2 cellular contexts compared by ENCODE assay signal in the genomic region with DNA sequence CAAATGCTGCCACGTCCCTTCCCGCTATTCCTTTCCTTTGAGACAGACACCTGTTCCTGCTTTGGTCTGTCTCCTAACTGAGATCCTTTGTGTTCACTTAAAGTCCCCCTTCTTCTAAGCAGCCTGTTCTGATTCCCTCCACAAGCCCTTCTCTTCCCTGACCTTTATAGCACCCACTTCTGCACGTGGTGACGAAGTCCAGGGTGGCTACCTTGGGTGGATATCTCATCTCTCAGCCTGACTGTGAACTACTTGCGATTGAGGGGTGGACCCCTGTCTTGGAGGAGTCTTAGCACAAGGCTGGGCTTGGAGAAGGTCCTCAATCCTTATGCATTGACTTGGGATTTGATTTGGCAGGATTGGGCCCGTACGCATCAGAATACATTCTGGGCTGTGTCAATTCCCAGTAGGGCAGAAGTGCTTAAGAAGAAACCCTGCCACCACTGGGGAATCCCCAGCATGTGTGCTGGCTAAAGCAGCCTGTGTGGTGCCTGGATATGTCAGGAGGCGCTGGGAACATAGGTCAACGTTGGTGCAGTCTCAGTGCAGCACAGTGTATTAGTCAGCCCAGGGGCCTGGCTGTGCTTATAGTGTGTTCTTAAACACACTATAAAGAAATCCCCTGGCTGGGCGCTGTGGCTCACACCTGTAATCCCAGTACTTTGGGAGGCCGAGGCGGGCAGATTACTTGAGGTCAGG.
TF ChIP-seq lines count a peak whose summit lies in the region.

No MANE protein-coding gene starts in this region.

TF ChIP-seq in A549, 52 proteins besides CTCF, POLR2A, EP300 and RAD21:
- TF ChIP-seq, protein P1, sequence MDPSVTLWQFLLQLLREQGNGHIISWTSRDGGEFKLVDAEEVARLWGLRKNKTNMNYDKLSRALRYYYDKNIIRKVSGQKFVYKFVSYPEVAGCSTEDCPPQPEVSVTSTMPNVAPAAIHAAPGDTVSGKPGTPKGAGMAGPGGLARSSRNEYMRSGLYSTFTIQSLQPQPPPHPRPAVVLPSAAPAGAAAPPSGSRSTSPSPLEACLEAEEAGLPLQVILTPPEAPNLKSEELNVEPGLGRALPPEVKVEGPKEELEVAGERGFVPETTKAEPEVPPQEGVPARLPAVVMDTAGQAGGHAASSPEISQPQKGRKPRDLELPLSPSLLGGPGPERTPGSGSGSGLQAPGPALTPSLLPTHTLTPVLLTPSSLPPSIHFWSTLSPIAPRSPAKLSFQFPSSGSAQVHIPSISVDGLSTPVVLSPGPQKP (IDR thresholded peaks at IDR 0.05; ENCODE audit: low read depth, low read length): no peak
- TF ChIP-seq BHLHE40 (IDR thresholded peaks at IDR 0.05; ENCODE audit: low read depth, low read length): no peak
- TF ChIP-seq, protein P2, sequence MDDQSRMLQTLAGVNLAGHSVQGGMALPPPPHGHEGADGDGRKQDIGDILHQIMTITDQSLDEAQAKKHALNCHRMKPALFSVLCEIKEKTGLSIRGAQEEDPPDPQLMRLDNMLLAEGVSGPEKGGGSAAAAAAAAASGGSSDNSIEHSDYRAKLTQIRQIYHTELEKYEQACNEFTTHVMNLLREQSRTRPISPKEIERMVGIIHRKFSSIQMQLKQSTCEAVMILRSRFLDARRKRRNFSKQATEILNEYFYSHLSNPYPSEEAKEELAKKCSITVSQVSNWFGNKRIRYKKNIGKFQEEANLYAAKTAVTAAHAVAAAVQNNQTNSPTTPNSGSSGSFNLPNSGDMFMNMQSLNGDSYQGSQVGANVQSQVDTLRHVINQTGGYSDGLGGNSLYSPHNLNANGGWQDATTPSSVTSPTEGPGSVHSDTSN (IDR thresholded peaks at IDR 0.05): peak; percentile 16; the same call in 1 of the 2 replicates
- TF ChIP-seq, protein P3, sequence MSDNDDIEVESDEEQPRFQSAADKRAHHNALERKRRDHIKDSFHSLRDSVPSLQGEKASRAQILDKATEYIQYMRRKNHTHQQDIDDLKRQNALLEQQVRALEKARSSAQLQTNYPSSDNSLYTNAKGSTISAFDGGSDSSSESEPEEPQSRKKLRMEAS (IDR thresholded peaks at IDR 0.05): peak; percentile 75
- 0 out of 2 replicates have a peak, but pooled peaks have one; percentile 52 for TF ChIP-seq TP53 (CRISPR knock-in tag; IDR thresholded peaks at IDR 0.05)

TF ChIP-seq in GM12878, 131 proteins besides CTCF, POLR2A, EP300 and RAD21:
- TF ChIP-seq CBX3 (IDR thresholded peaks at IDR 0.05; ENCODE audit: borderline replicate concordance, low read depth) (no peak), ZBED1 (IDR thresholded peaks at IDR 0.05; ENCODE audit: borderline replicate concordance) (no peak), NR2C1 (IDR thresholded peaks at IDR 0.05) (no peak), MEF2B (IDR thresholded peaks at IDR 0.05; ENCODE audit: partially characterized antibody, poor library complexity, severe bottlenecking) (peak; percentile 10), IKZF2 (IDR thresholded peaks at IDR 0.05) (peak in 1 of 2 experiments; percentile 21; a peak in 2 of 4 replicates), IKZF1 (conservative IDR thresholded peaks at IDR 0.05) (peak; percentile 14; the same call in 1 of the 2 replicates), ESRRA (IDR thresholded peaks at IDR 0.05; ENCODE audit: low read length) (no peak)
- TF ChIP-seq, protein P4, sequence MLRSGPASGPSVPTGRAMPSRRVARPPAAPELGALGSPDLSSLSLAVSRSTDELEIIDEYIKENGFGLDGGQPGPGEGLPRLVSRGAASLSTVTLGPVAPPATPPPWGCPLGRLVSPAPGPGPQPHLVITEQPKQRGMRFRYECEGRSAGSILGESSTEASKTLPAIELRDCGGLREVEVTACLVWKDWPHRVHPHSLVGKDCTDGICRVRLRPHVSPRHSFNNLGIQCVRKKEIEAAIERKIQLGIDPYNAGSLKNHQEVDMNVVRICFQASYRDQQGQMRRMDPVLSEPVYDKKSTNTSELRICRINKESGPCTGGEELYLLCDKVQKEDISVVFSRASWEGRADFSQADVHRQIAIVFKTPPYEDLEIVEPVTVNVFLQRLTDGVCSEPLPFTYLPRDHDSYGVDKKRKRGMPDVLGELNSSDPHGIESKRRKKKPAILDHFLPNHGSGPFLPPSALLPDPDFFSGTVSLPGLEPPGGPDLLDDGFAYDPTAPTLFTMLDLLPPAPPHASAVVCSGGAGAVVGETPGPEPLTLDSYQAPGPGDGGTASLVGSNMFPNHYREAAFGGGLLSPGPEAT (IDR thresholded peaks at IDR 0.05; ENCODE audit: low read depth): 0 out of 2 replicates have a peak, but pooled peaks have one; percentile 13
